27 cellular contexts compared by ENCODE assay signal in genomic region chr9:1427856-1428255, GRCh38.
"Had no signal": no experiment of that assay in that cellular context is flagged by ENCODE, and none has a peak within 500 bp of the region (broad histone marks: within the 10 kb centered on the region; RNA-seq: fewer than 3 reads in every experiment).

No MANE protein-coding gene starts in this region.

- DNase-seq: stimulated activated CD4-positive, alpha-beta T cell treated with anti-CD3 and anti-CD28 coated beads, Interleukin-2, amount 100 ng/mL, for 48 hours; stimulated activated CD4-positive, alpha-beta T cell treated with anti-CD3 and anti-CD28 coated beads, Interleukin-4, amount 100 ng/mL, for 1 hour; stimulated activated CD4-positive, alpha-beta T cell treated with anti-CD3 and anti-CD28 coated beads, Interleukin-4, amount 100 ng/mL, for 24 hours; stimulated activated CD4-positive, alpha-beta T cell treated with anti-CD3 and anti-CD28 coated beads, Interleukin-4, amount 100 ng/mL, for 4 hours; stimulated activated CD8-positive, alpha-beta memory T cell treated with anti-CD3 and anti-CD28 coated beads, Interleukin-4, amount 100 ng/mL, for 48 hours; stimulated activated naive B cell treated with anti-CD40 and anti-IgM and Interleukin-4, amounts not matched to agents 10 μg/mL and 1 μg/mL and 100 μg/mL, for 72 hours; stimulated activated naive CD4-positive, alpha-beta T cell; stimulated activated naive CD4-positive, alpha-beta T cell treated with Interleukin-2 at 50 U/mL for 16 hours; stimulated activated naive CD8-positive, alpha-beta T cell treated with anti-CD3 and anti-CD28 coated beads, Interleukin-15, amount 100 ng/mL, for 72 hours; stimulated activated naive CD8-positive, alpha-beta T cell treated with anti-CD3 and anti-CD28 coated beads, Interleukin-15, Interleukin-2, amounts not matched to agents 100 U/mL and 50 U/mL, for 24 hours; stomach; substantia nigra; testis; thyroid gland; tibial artery; transverse colon; trophoblast cell; upper lobe of left lung; upper lobe of right lung; uterus had no signal

- H3K4me3 ChIP-seq: stomach, suprapubic skin, testis, thoracic aorta, thyroid gland, tibial artery, tibial nerve, transverse colon, upper lobe of left lung, upper lobe of right lung, uterus, vagina had no signal

- FAIRE-seq: urothelium cell line had no signal

- H3K27ac ChIP-seq: stomach, suprapubic skin, testis, thoracic aorta, thyroid gland, tibial artery, tibial nerve, transverse colon, upper lobe of left lung, upper lobe of right lung, uterus, vagina had no signal

- H3K9me3 ChIP-seq: suprapubic skin, testis, thoracic aorta, thyroid gland, tibial artery, transverse colon, upper lobe of left lung, upper lobe of right lung, uterus, vagina had no signal

- H3K27me3 ChIP-seq: stomach, suprapubic skin, testis, thyroid gland, tibial artery, tibial nerve, transverse colon, upper lobe of left lung, upper lobe of right lung, uterus, vagina had no signal

- H3K36me3 ChIP-seq: stomach, suprapubic skin, thoracic aorta, thyroid gland, tibial artery, tibial nerve, transverse colon, upper lobe of left lung, upper lobe of right lung, uterus, vagina had no signal

- ATAC-seq: stimulated activated effector memory CD8-positive, alpha-beta T cell treated with anti-CD3 and anti-CD28 coated beads, Interleukin-12 subunit alpha, Interleukin-12 subunit beta, amount 100 ng/mL, for 72 hours; stimulated activated memory B cell treated with anti-CD40 and anti-IgM and Interleukin-4, amounts not matched to agents 10 μg/mL and 1 μg/mL and 100 μg/mL, for 72 hours; stimulated activated naive B cell treated with anti-CD40 and anti-IgM and Interleukin-4, amounts not matched to agents 10 μg/mL and 1 μg/mL and 100 μg/mL, for 72 hours; stimulated activated naive CD8-positive, alpha-beta T cell treated with anti-CD3 and anti-CD28 coated beads, Interleukin-15, amount 100 ng/mL, for 72 hours; stimulated activated naive CD8-positive, alpha-beta T cell treated with anti-CD3 and anti-CD28 coated beads, Interleukin-15, Interleukin-2, amounts not matched to agents 100 U/mL and 50 U/mL, for 24 hours; upper lobe of right lung had no signal

- H3K4me1 ChIP-seq: stomach, suprapubic skin, testis, thyroid gland, tibial artery, tibial nerve, transverse colon, upper lobe of left lung, upper lobe of right lung, uterus, vagina had no signal
